Comparison of ENCODE assay signal across 20 cellular contexts in the genomic region with DNA sequence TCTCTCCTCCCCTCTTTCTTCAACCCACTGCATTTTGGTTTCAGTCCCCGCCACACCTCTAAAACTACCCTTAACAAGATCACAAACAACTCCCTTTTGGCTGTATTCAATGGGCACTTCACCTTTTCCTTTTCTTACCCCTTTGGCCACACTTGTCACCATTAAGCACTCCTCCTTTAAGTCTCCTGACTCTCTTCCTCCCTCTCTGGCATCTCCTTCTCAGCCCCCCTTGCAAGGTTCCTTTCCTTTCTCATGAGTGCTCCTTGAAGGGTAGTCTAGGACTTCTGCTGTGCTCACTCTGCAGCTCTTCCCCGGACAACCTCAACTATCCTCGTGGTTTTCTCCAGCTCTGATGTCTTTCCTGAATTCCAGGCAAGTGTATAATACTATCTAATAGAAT.
"Had no signal": no experiment of that assay in that cellular context is flagged by ENCODE, and none has a peak within 500 bp of the region (broad histone marks: within the 10 kb centered on the region; RNA-seq: fewer than 3 reads in every experiment).

No MANE protein-coding gene starts in this region.

- H3K9ac ChIP-seq: neural progenitor cell had no signal

- H3K4me3 ChIP-seq: dorsolateral prefrontal cortex, left ventricle myocardium inferior, lung, mucosa of descending colon, neural progenitor cell, ovary, testis, tibial nerve had no signal

- H3K4me3 Mint-ChIP-seq: naive thymus-derived CD8-positive, alpha-beta T cell; neural progenitor cell; stimulated activated naive B cell treated with anti-CD40 and anti-IgM and Interleukin-4, amounts not matched to agents 10 μg/mL and 1 μg/mL and 100 μg/mL, for 72 hours; stimulated activated naive CD8-positive, alpha-beta T cell treated with anti-CD3 and anti-CD28 coated beads, Interleukin-15, amount 100 ng/mL, for 72 hours had no signal

- H3K4me2 ChIP-seq: neural progenitor cell had no signal

- H3K4me1 ChIP-seq: neural progenitor cell had no signal

- H3K9me3 Mint-ChIP-seq: naive thymus-derived CD8-positive, alpha-beta T cell; neural progenitor cell; stimulated activated naive B cell treated with anti-CD40 and anti-IgM and Interleukin-4, amounts not matched to agents 10 μg/mL and 1 μg/mL and 100 μg/mL, for 72 hours; stimulated activated naive CD8-positive, alpha-beta T cell treated with anti-CD3 and anti-CD28 coated beads, Interleukin-15, amount 100 ng/mL, for 72 hours had no signal

- H3K36me3 ChIP-seq: left ventricle myocardium inferior, neural progenitor cell, ovary, tibial nerve had no signal

- H3K4me1 Mint-ChIP-seq: naive thymus-derived CD8-positive, alpha-beta T cell; stimulated activated naive CD8-positive, alpha-beta T cell treated with anti-CD3 and anti-CD28 coated beads, Interleukin-15, amount 100 ng/mL, for 72 hours had no signal

- DNase-seq: central memory CD4-positive, alpha-beta T cell; cortex of kidney; dorsolateral prefrontal cortex; effector CD8-positive, alpha-beta T cell; glutamatergic neuron; immature natural killer cell; left cardiac atrium; left ventricle myocardium inferior; mucosa of descending colon; naive thymus-derived CD8-positive, alpha-beta T cell; ovary; right cardiac atrium; stimulated activated CD4-positive, alpha-beta T cell treated with anti-CD3 and anti-CD28 coated beads, Interleukin-2, amount 100 ng/mL, for 24 hours; stimulated activated CD4-positive, alpha-beta T cell treated with anti-CD3 and anti-CD28 coated beads, Interleukin-4, amount 100 ng/mL, for 4 hours; stimulated activated naive B cell treated with anti-CD40 and anti-IgM and Interleukin-4, amounts not matched to agents 10 μg/mL and 1 μg/mL and 100 μg/mL, for 72 hours; stimulated activated naive CD8-positive, alpha-beta T cell treated with anti-CD3 and anti-CD28 coated beads, Interleukin-15, amount 100 ng/mL, for 72 hours; testis had no signal

- H3K27me3 ChIP-seq: dorsolateral prefrontal cortex, neural progenitor cell, ovary, testis, tibial nerve had no signal

- H3K27ac Mint-ChIP-seq: naive thymus-derived CD8-positive, alpha-beta T cell; neural progenitor cell; stimulated activated naive B cell treated with anti-CD40 and anti-IgM and Interleukin-4, amounts not matched to agents 10 μg/mL and 1 μg/mL and 100 μg/mL, for 72 hours had no signal

- H2AFZ ChIP-seq: neural progenitor cell had no signal

- H3K36me3 Mint-ChIP-seq: immature natural killer cell; naive thymus-derived CD8-positive, alpha-beta T cell; neural progenitor cell; stimulated activated naive B cell treated with anti-CD40 and anti-IgM and Interleukin-4, amounts not matched to agents 10 μg/mL and 1 μg/mL and 100 μg/mL, for 72 hours had no signal

- H3K27ac ChIP-seq: left ventricle myocardium inferior, neural progenitor cell, ovary, testis had no signal

- H3K9me3 ChIP-seq: left ventricle myocardium inferior, mucosa of descending colon, ovary, testis, tibial nerve had no signal
